19 cellular contexts compared by ENCODE assay signal in the genomic region with DNA sequence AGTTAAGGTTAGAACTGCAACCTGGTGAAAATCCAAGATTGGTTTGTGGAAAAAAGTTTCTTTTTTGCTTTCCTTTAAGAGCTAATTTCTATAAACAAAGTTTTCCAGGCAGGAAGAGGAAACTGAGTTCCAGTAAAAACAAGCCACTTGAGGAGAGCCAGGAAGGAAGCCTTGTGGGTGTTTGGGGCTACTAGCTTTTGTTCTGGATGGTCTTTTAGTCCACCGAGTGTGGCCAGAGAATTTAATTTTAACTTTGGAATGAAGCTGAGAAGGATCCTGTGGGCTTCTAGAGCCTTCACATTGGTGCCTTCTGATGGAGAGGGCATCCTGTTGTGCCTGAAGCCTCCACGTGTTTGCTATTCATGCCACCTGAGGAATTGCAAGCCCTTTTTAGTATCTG.
DNase-seq lines count a peak whose midpoint lies in the region; ATAC-seq, FAIRE-seq and TF ChIP-seq lines count a peak whose summit lies in the region.
"Had no signal": no experiment of that assay in that cellular context is flagged by ENCODE, and none has a peak within 500 bp of the region (broad histone marks: within the 10 kb centered on the region; RNA-seq: fewer than 3 reads in every experiment).

No MANE protein-coding gene starts in this region.

- H3K27me3 ChIP-seq in right lobe of liver (no peaks in the 10 kb centered on the region), HepG2 (ENCODE audit: control insufficient read depth in 1 of 2, insufficient read depth in 2 of 2, low read length in 2 of 2) (no peaks in the 10 kb centered on the region), stomach (no peaks in the 10 kb centered on the region)

- H3K27me3 Mint-ChIP-seq in Calu3 (ENCODE audit: unreplicated experiment), result peaks cover 17% of the 10 kb centered on the region

- no peak for TF ChIP-seq CTCF in right lobe of liver (IDR thresholded peaks at IDR 0.05)
- no peak for TF ChIP-seq CTCF in HepG2 (CRISPR knock-in tag; IDR thresholded peaks at IDR 0.05)
- TF ChIP-seq CTCF in stomach (IDR thresholded peaks at IDR 0.05), result no peak
- TF ChIP-seq CTCF in Calu3 (IDR thresholded peaks at IDR 0.05; ENCODE audit: unreplicated experiment), result no peak

- FAIRE-seq in HepG2 (lab: Jason Lieb, UNC), result no peak

- in situ Hi-C loops in HepG2 (cut with HindIII; ENCODE audit: extremely low pct_ligation_motif_present, low pct_unique_long_range_greater_than_20kb), result no loop called here

- H3K36me3 Mint-ChIP-seq in Calu3 (ENCODE audit: insufficient read depth, unreplicated experiment), result no peaks in the 10 kb centered on the region
- H3K36me3 Mint-ChIP-seq: CD14-positive monocyte had no signal

- no peak for TF ChIP-seq EP300 in HepG2 (IDR thresholded peaks at IDR 0.05; ENCODE audit: low read depth in 2 of 2, low read length in 2 of 2)
- no peak for TF ChIP-seq EP300 in HepG2 (CRISPR knock-in tag; IDR thresholded peaks at IDR 0.05; ENCODE audit: borderline replicate concordance)
- TF ChIP-seq EP300 in stomach (IDR thresholded peaks at IDR 0.05), result no peak

- H2AFZ ChIP-seq in HepG2 (ENCODE audit: low read length), result no peak overlapping the region

- no peak overlapping the region for H3K4me3 Mint-ChIP-seq in Calu3 (ENCODE audit: low read depth, unreplicated experiment)
- H3K4me3 Mint-ChIP-seq: CD14-positive monocyte had no signal

- peaks cover 4% of the 10 kb centered on the region for H3K9me3 Mint-ChIP-seq in Calu3 (ENCODE audit: low read depth, unreplicated experiment)

- H3K27ac Mint-ChIP-seq in Calu3 (ENCODE audit: unreplicated experiment), result no peak overlapping the region
- H3K27ac Mint-ChIP-seq: CD14-positive monocyte had no signal

- no peak for TF ChIP-seq RAD21 in HepG2 (CRISPR knock-in tag; IDR thresholded peaks at IDR 0.05)

- no peaks in the 10 kb centered on the region for H3K4me1 ChIP-seq in right lobe of liver
- no peaks in the 10 kb centered on the region for H3K4me1 ChIP-seq in HepG2 (ENCODE audit: insufficient read depth, low read length)
- no peaks in the 10 kb centered on the region for H3K4me1 ChIP-seq in stomach

- intact Hi-C loops in right lobe of liver (cut with DNase I) (no loop called here), HepG2 (cut with micrococcal nuclease; ENCODE audit: unreplicated experiment) (no loop called here), stomach (cut with DNase I; ENCODE audit: low total_unique reads) (no loop called here), Calu3 (cut with micrococcal nuclease; ENCODE audit: unreplicated experiment) (no loop called here)

- ATAC-seq in right lobe of liver, result peak in 3 of 4 donors; percentile 13 to 45 (median 38)
- no peak for ATAC-seq in HepG2
- ATAC-seq in HG03139 (IDR thresholded peaks at IDR 0.05; ENCODE audit: unreplicated experiment), result no peak
- ATAC-seq: PC-3 had no signal

- H3K27ac ChIP-seq in right lobe of liver (no peak overlapping the region), HepG2 (ENCODE audit: extremely low read length, insufficient read depth, low read length) (no peak overlapping the region), stomach (peak overlapping the region in 3 of 5 donors; percentile 12 to 47 (median 38))
- H3K27ac ChIP-seq: KMS-11 had no signal

- no peaks in the 10 kb centered on the region for H3K4me1 Mint-ChIP-seq in Calu3 (ENCODE audit: low read depth, unreplicated experiment)
- H3K4me1 Mint-ChIP-seq: CD14-positive monocyte had no signal

- no peak for DNase-seq in right lobe of liver
- DNase-seq in HepG2 (ENCODE audit: low spot score), result no peak
- DNase-seq in glomerular endothelial cell (ENCODE audit: extremely low read depth, low read depth, low spot score), result peak; percentile 4
- no peak for DNase-seq in stomach
- no peak for DNase-seq in retina
- no peak for DNase-seq in Calu3
- DNase-seq: COR-L47, DMS153, EL, H7, NCI-H1048, NCI-H1436 treated with DMSO at 0.1 percent for 48 hours, NCI-H2081, NCI-H510A, NCI-H774, PC-3 had no signal

- H3K36me3 ChIP-seq in right lobe of liver (no peaks in the 10 kb centered on the region), HepG2 (replicated peaks in 1 of 2; ENCODE audit: control insufficient read depth in 1 of 2, insufficient read depth in 2 of 2, low read length in 2 of 2) (no peaks in the 10 kb centered on the region), stomach (no peaks in the 10 kb centered on the region)

- H3K9ac ChIP-seq in HepG2 (ENCODE audit: insufficient read depth, low read depth, low read length), result no peak overlapping the region
- H3K9ac ChIP-seq: KMS-11 had no signal

- H4K20me1 ChIP-seq in HepG2 (ENCODE audit: insufficient read depth, low read length), result no peaks in the 10 kb centered on the region

- 41% methylated on average over 2 of the region's 2 CpGs for WGBS in right lobe of liver (ENCODE audit: insufficient coverage, low coverage, low lambda C conversion rate, missing lambda C conversion rate)
- WGBS in HepG2 (ENCODE audit: low lambda C conversion rate), result 5% methylated on average over 2 of the region's 2 CpGs
- WGBS in stomach, 5 donors, result 59 to 81% (median 78%) methylated on average over 2 of the region's 2 CpGs

- H3K79me2 ChIP-seq in HepG2 (ENCODE audit: insufficient read depth, low read length), result no peaks in the 10 kb centered on the region

- no peak overlapping the region for H3K4me2 ChIP-seq in HepG2 (ENCODE audit: low read depth, low read length)
- H3K4me2 ChIP-seq: KMS-11 had no signal

- POLR2A ChIA-PET in HepG2 (lab: Yijun Ruan, JAX), result no interaction called here

- BruUV-seq in HepG2 (replicated peaks; lab: Mats Ljungman, UMichigan) (no TSS peak), Calu3 (replicated peaks; lab: Mats Ljungman, UMichigan) (no TSS peak)

- H3K4me3 ChIP-seq in right lobe of liver (no peak overlapping the region), HepG2 (replicated peaks in 1 of 3; ENCODE audit: insufficient read depth in 1 of 3, low read depth in 2 of 3, low read length in 3 of 3) (no peak overlapping the region), stomach (no peak overlapping the region)

- no peaks in the 10 kb centered on the region for H3K9me3 ChIP-seq in right lobe of liver
- H3K9me3 ChIP-seq in HepG2 (ENCODE audit: low read length), result no peaks in the 10 kb centered on the region
- no peaks in the 10 kb centered on the region for H3K9me3 ChIP-seq in stomach

- CTCF ChIA-PET in HepG2 (lab: Yijun Ruan, JAX; ENCODE audit: low intra/inter-chr PET ratio, low total read pairs) (no interaction called here), Calu3 (lab: Charles Lee) (no interaction called here)

- TF ChIP-seq POLR2A in right lobe of liver (IDR thresholded peaks at IDR 0.05), result no peak
- no peak for TF ChIP-seq POLR2A in HepG2 (IDR thresholded peaks at IDR 0.05; ENCODE audit: insufficient read depth in 1 of 2, low read depth in 2 of 2, low read length in 2 of 2)
- no peak for TF ChIP-seq POLR2A in stomach (IDR thresholded peaks at IDR 0.05)

TF ChIP-seq in HepG2, 621 proteins besides CTCF, POLR2A, EP300 and RAD21:
- TF ChIP-seq ZFP36L2 (CRISPR knock-in tag; IDR thresholded peaks at IDR 0.05) (no peak), ZNF556 (CRISPR knock-in tag; IDR thresholded peaks at IDR 0.05; ENCODE audit: borderline replicate concordance) (no peak), ZFY (CRISPR knock-in tag; IDR thresholded peaks at IDR 0.05) (no peak), ARNT (IDR thresholded peaks at IDR 0.05) (no peak), FLYWCH1 (CRISPR knock-in tag; IDR thresholded peaks at IDR 0.05) (no peak), HNRNPK (IDR thresholded peaks at IDR 0.05; ENCODE audit: low read depth, low read length, poor library complexity, severe bottlenecking) (no peak), BHLHE40 (IDR thresholded peaks at IDR 0.05; ENCODE audit: low read length) (no peak), IRF2 (CRISPR knock-in tag; IDR thresholded peaks at IDR 0.05) (no peak), ZNF567 (CRISPR knock-in tag; IDR thresholded peaks at IDR 0.05; ENCODE audit: borderline replicate concordance) (no peak)
- TF ChIP-seq, protein P1, sequence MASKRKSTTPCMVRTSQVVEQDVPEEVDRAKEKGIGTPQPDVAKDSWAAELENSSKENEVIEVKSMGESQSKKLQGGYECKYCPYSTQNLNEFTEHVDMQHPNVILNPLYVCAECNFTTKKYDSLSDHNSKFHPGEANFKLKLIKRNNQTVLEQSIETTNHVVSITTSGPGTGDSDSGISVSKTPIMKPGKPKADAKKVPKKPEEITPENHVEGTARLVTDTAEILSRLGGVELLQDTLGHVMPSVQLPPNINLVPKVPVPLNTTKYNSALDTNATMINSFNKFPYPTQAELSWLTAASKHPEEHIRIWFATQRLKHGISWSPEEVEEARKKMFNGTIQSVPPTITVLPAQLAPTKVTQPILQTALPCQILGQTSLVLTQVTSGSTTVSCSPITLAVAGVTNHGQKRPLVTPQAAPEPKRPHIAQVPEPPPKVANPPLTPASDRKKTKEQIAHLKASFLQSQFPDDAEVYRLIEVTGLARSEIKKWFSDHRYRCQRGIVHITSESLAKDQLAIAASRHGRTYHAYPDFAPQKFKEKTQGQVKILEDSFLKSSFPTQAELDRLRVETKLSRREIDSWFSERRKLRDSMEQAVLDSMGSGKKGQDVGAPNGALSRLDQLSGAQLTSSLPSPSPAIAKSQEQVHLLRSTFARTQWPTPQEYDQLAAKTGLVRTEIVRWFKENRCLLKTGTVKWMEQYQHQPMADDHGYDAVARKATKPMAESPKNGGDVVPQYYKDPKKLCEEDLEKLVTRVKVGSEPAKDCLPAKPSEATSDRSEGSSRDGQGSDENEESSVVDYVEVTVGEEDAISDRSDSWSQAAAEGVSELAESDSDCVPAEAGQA (IDR thresholded peaks at IDR 0.05; ENCODE audit: low read depth), result no peak
- TF ChIP-seq, protein P1 (CRISPR knock-in tag; IDR thresholded peaks at IDR 0.05; ENCODE audit: borderline replicate concordance), result no peak

Comparison
In these comparisons a context has a peak if more than half of its experiments do, and no peak if none do; other contexts are left out.
1. ATAC-seq: peak in right lobe of liver (3 of 4); none in HepG2 (single experiment) and HG03139 (single experiment).
2. H3K27ac ChIP-seq: peak in stomach (3 of 5); none in right lobe of liver (0 of 3) and HepG2 (single experiment).